ENCODE assay signal across 26 cellular contexts in the genomic region with DNA sequence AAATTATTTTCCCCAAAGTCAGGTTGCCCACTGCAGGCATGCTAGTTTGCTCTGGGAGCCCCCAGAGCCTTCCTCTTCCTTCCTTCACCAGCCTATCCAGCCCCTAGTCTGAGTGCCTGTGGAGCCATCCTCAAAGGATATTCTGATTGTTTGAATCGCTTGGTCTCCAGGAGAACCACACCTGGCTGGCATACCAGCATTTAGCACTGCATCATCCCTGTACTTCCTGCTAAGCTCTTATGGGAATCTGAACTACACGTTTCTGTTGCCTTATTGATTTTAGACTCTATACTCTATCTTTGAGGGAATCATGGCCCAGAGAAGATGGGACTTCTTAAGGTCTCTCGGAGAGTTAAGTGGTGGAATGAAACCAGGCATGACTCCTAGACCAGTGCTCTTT.
"Had no signal": no experiment of that assay in that cellular context is flagged by ENCODE, and none has a peak within 500 bp of the region (broad histone marks: within the 10 kb centered on the region; RNA-seq: fewer than 3 reads in every experiment).

No MANE protein-coding gene starts in this region.

- H3K27ac Mint-ChIP-seq: activated CD8-positive, alpha-beta memory T cell treated with anti-CD3 and anti-CD28 coated beads, Interleukin-2, amount 10 ng/mL, durations not matched to agents 7 days and 5 days; activated CD8-positive, alpha-beta T cell treated with anti-CD3 and anti-CD28 coated beads, Interleukin-2, amount 10 ng/mL, durations not matched to agents 7 days and 5 days; activated naive CD4-positive, alpha-beta T cell treated with anti-CD3 and anti-CD28 coated beads, Interleukin-2, amount 50 U/mL, for 72 hours; naive B cell; stimulated activated naive CD8-positive, alpha-beta T cell treated with anti-CD3 and anti-CD28 coated beads, Interleukin-15, amount 100 ng/mL, for 72 hours had no signal

- DNase-seq: activated CD4-positive, alpha-beta T cell treated with anti-CD3 and anti-CD28 coated beads for 1 hour; activated CD4-positive, alpha-beta T cell treated with anti-CD3 and anti-CD28 coated beads, Interleukin-2, amount 50 U/mL, for 1 hour; activated CD8-positive, alpha-beta memory T cell treated with anti-CD3 and anti-CD28 coated beads, Interleukin-2, amount 10 ng/mL, durations not matched to agents 7 days and 5 days; activated CD8-positive, alpha-beta T cell treated with anti-CD3 and anti-CD28 coated beads, Interleukin-2, amount 10 ng/mL, durations not matched to agents 7 days and 5 days; activated naive CD4-positive, alpha-beta T cell; activated T-cell treated with anti-CD3 and anti-CD28 coated beads, Interleukin-2, amount 50 U/mL, for 48 hours; cortex of kidney; foreskin keratinocyte; heart right ventricle; kidney glomerular epithelial cell; left ventricle myocardium inferior; naive B cell; pancreas; retina; stimulated activated CD4-positive, alpha-beta T cell treated with anti-CD3 and anti-CD28 coated beads, Interleukin-12 subunit alpha, Interleukin-12 subunit beta, amount 100 ng/mL, for 4 hours; stimulated activated CD4-positive, alpha-beta T cell treated with anti-CD3 and anti-CD28 coated beads, Interleukin-4, amount 100 ng/mL, for 1 hour; stimulated activated naive CD8-positive, alpha-beta T cell treated with anti-CD3 and anti-CD28 coated beads, Interleukin-15, amount 100 ng/mL, for 72 hours; substantia nigra; T-helper 2 cell; upper lobe of right lung had no signal

- H3K27me3 ChIP-seq: foreskin keratinocyte, heart right ventricle, pancreas, upper lobe of right lung had no signal

- H3K36me3 ChIP-seq: pancreas, prostate gland had no signal

- H3K27me3 Mint-ChIP-seq: activated CD8-positive, alpha-beta memory T cell treated with anti-CD3 and anti-CD28 coated beads, Interleukin-2, amount 10 ng/mL, durations not matched to agents 7 days and 5 days had no signal

- H3K4me3 Mint-ChIP-seq: activated CD8-positive, alpha-beta memory T cell treated with anti-CD3 and anti-CD28 coated beads, Interleukin-2, amount 10 ng/mL, durations not matched to agents 7 days and 5 days; activated CD8-positive, alpha-beta T cell treated with anti-CD3 and anti-CD28 coated beads, Interleukin-2, amount 10 ng/mL, durations not matched to agents 7 days and 5 days; naive B cell; stimulated activated naive CD8-positive, alpha-beta T cell treated with anti-CD3 and anti-CD28 coated beads, Interleukin-15, amount 100 ng/mL, for 72 hours had no signal

- H3K27ac ChIP-seq: foreskin keratinocyte, heart right ventricle, left ventricle myocardium inferior, pancreas had no signal

- H3K4me3 ChIP-seq: heart right ventricle, left ventricle myocardium inferior, lung, pancreas, prostate gland, skin epidermis, upper lobe of right lung had no signal

- ATAC-seq: activated CD8-positive, alpha-beta memory T cell treated with anti-CD3 and anti-CD28 coated beads, Interleukin-2, amount 10 ng/mL, durations not matched to agents 7 days and 5 days; activated CD8-positive, alpha-beta T cell treated with anti-CD3 and anti-CD28 coated beads, Interleukin-2, amount 10 ng/mL, durations not matched to agents 7 days and 5 days; activated naive CD4-positive, alpha-beta T cell treated with anti-CD3 and anti-CD28 coated beads, Interleukin-2, amount 50 U/mL, for 72 hours; esophagus mucosa; foreskin keratinocyte; heart right ventricle; pancreas; sciatic nerve; stimulated activated naive CD8-positive, alpha-beta T cell treated with anti-CD3 and anti-CD28 coated beads, Interleukin-15, amount 100 ng/mL, for 72 hours; upper lobe of right lung had no signal
